In the genomic region with DNA sequence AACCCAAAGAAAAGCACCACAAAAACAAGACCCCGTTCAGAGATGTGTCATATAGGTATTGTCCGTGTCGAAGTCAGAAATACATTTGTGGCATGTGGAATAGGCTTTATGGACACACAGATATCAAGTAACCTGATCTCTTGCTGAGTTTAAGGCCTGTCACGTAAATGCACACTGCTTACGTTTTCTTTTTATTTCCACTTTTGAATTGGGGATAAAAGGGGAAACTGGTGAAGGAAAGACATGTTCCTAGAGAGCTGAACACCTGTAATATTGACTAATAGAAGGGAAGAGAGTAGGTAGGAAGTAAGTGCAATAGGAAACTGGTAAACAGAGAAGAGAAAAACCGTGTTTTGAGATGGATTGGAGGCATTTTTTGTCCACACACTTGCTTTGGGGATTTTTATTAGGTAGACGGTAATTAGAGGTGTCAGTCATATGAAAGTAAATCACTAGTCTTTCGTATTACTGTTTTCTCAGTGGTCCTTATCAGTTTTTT, we compare ENCODE assay signal across 16 cellular contexts. TPM values are rescaled to one million over a fixed set of nuclear protein-coding genes. Genes with fewer than 3 reads are reported as not detected.
DNase-seq lines count a peak whose midpoint lies in the region; ATAC-seq and TF ChIP-seq lines count a peak whose summit lies in the region.
"Had no signal": no experiment of that assay in that cellular context is flagged by ENCODE, and none has a peak within 500 bp of the region (broad histone marks: within the 10 kb centered on the region; RNA-seq: fewer than 3 reads in every experiment).

No MANE protein-coding gene starts in this region.

- no peak overlapping the region for H3K18ac ChIP-seq in mesendoderm (ENCODE audit: low read length)

- no peak overlapping the region for H2AK5ac ChIP-seq in mesendoderm (ENCODE audit: low read length)

- H3K9me3 Mint-ChIP-seq in activated T-cell treated with anti-CD3 and anti-CD28 coated beads, Interleukin-2, amount 50 U/mL, for 72 hours = no peaks in the 10 kb centered on the region
- no peaks in the 10 kb centered on the region for H3K9me3 Mint-ChIP-seq in activated naive CD8-positive, alpha-beta T cell treated with anti-CD3 and anti-CD28 coated beads, Interleukin-2, amount 10 ng/mL, durations not matched to agents 7 days and 5 days
- no peaks in the 10 kb centered on the region for H3K9me3 Mint-ChIP-seq in stimulated activated effector memory CD8-positive, alpha-beta T cell treated with anti-CD3 and anti-CD28 coated beads, Interleukin-12 subunit alpha, Interleukin-12 subunit beta, amount 100 ng/mL, for 72 hours

- H3K4me3 ChIP-seq in H7 (ENCODE audit: insufficient read depth, low read depth, low read length) (no peak overlapping the region), mesendoderm (ENCODE audit: low read length) (no peak overlapping the region)
- H3K4me3 ChIP-seq: left ventricle myocardium inferior, prostate gland had no signal

- no peak for ATAC-seq in activated T-cell treated with anti-CD3 and anti-CD28 coated beads, Interleukin-2, amount 50 U/mL, for 72 hours (replicated peaks in 1 of 2)
- ATAC-seq in activated naive CD8-positive, alpha-beta T cell treated with anti-CD3 and anti-CD28 coated beads, Interleukin-2, amount 10 ng/mL, durations not matched to agents 7 days and 5 days (ENCODE audit: low read depth) = no peak
- no peak for ATAC-seq in stimulated activated effector memory CD8-positive, alpha-beta T cell treated with anti-CD3 and anti-CD28 coated beads, Interleukin-12 subunit alpha, Interleukin-12 subunit beta, amount 100 ng/mL, for 72 hours
- no peak for ATAC-seq in HG03354 (IDR thresholded peaks at IDR 0.05; ENCODE audit: poor library complexity, severe bottlenecking, unreplicated experiment)

- H2BK5ac ChIP-seq in mesendoderm (ENCODE audit: low read length) = no peak overlapping the region

- CTCF ChIA-PET in HEK293T (lab: Yijun Ruan, JAX) = no interaction called here

- H4K5ac ChIP-seq in mesendoderm (ENCODE audit: low read length) = no peak overlapping the region

- no peaks in the 10 kb centered on the region for H3K27me3 Mint-ChIP-seq in activated T-cell treated with anti-CD3 and anti-CD28 coated beads, Interleukin-2, amount 50 U/mL, for 72 hours (ENCODE audit: low read depth)
- no peaks in the 10 kb centered on the region for H3K27me3 Mint-ChIP-seq in activated naive CD8-positive, alpha-beta T cell treated with anti-CD3 and anti-CD28 coated beads, Interleukin-2, amount 10 ng/mL, durations not matched to agents 7 days and 5 days

- no peaks in the 10 kb centered on the region for H3K36me3 Mint-ChIP-seq in activated T-cell treated with anti-CD3 and anti-CD28 coated beads, Interleukin-2, amount 50 U/mL, for 72 hours (ENCODE audit: insufficient read depth in 2 of 2)
- peaks cover 14% of the 10 kb centered on the region for H3K36me3 Mint-ChIP-seq in activated naive CD8-positive, alpha-beta T cell treated with anti-CD3 and anti-CD28 coated beads, Interleukin-2, amount 10 ng/mL, durations not matched to agents 7 days and 5 days
- peaks cover 33% of the 10 kb centered on the region for H3K36me3 Mint-ChIP-seq in stimulated activated effector memory CD8-positive, alpha-beta T cell treated with anti-CD3 and anti-CD28 coated beads, Interleukin-12 subunit alpha, Interleukin-12 subunit beta, amount 100 ng/mL, for 72 hours

- no peak overlapping the region for H2BK15ac ChIP-seq in mesendoderm (replicated peaks; ENCODE audit: low read depth)

- no peak overlapping the region for H3K27ac ChIP-seq in mesendoderm (ENCODE audit: low read depth, low read length)
- H3K27ac ChIP-seq: left ventricle myocardium inferior, prostate gland had no signal

- H3K4me1 Mint-ChIP-seq in activated T-cell treated with anti-CD3 and anti-CD28 coated beads, Interleukin-2, amount 50 U/mL, for 72 hours (ENCODE audit: low read depth) = peaks cover 95% of the 10 kb centered on the region
- peaks cover 70% of the 10 kb centered on the region for H3K4me1 Mint-ChIP-seq in activated naive CD8-positive, alpha-beta T cell treated with anti-CD3 and anti-CD28 coated beads, Interleukin-2, amount 10 ng/mL, durations not matched to agents 7 days and 5 days
- peaks cover 81% of the 10 kb centered on the region for H3K4me1 Mint-ChIP-seq in stimulated activated effector memory CD8-positive, alpha-beta T cell treated with anti-CD3 and anti-CD28 coated beads, Interleukin-12 subunit alpha, Interleukin-12 subunit beta, amount 100 ng/mL, for 72 hours

- peak overlapping the region; percentile 92 for H3K27ac Mint-ChIP-seq in activated T-cell treated with anti-CD3 and anti-CD28 coated beads, Interleukin-2, amount 50 U/mL, for 72 hours
- H3K27ac Mint-ChIP-seq in activated naive CD8-positive, alpha-beta T cell treated with anti-CD3 and anti-CD28 coated beads, Interleukin-2, amount 10 ng/mL, durations not matched to agents 7 days and 5 days = peak overlapping the region; percentile 73
- peak overlapping the region; percentile 63 for H3K27ac Mint-ChIP-seq in stimulated activated effector memory CD8-positive, alpha-beta T cell treated with anti-CD3 and anti-CD28 coated beads, Interleukin-12 subunit alpha, Interleukin-12 subunit beta, amount 100 ng/mL, for 72 hours

- H3K27me3 ChIP-seq in H7 (ENCODE audit: control insufficient read depth, insufficient read depth, low read length) (no peaks in the 10 kb centered on the region), mesendoderm (ENCODE audit: insufficient read depth, low read length, poor library complexity) (no peaks in the 10 kb centered on the region)

- H3K23ac ChIP-seq in mesendoderm (ENCODE audit: low read length) = no peak overlapping the region

- peaks cover 26% of the 10 kb centered on the region for H3K4me1 ChIP-seq in mesendoderm (ENCODE audit: control insufficient read depth, low read depth, low read length)
- H3K4me1 ChIP-seq: prostate gland had no signal

- WGBS in mesendoderm (ENCODE audit: extremely low coverage, insufficient coverage, low lambda C conversion rate) = no CpG with 5 or more reads among the region's 8 CpGs

- peak overlapping the region; percentile 61 to 83 for H3K4me3 Mint-ChIP-seq in activated T-cell treated with anti-CD3 and anti-CD28 coated beads, Interleukin-2, amount 50 U/mL, for 72 hours
- H3K4me3 Mint-ChIP-seq in activated naive CD8-positive, alpha-beta T cell treated with anti-CD3 and anti-CD28 coated beads, Interleukin-2, amount 10 ng/mL, durations not matched to agents 7 days and 5 days = peak overlapping the region; percentile 74
- peak overlapping the region; percentile 69 for H3K4me3 Mint-ChIP-seq in stimulated activated effector memory CD8-positive, alpha-beta T cell treated with anti-CD3 and anti-CD28 coated beads, Interleukin-12 subunit alpha, Interleukin-12 subunit beta, amount 100 ng/mL, for 72 hours

- no peak overlapping the region for H3K9ac ChIP-seq in mesendoderm (ENCODE audit: low read length)

- POLR2A ChIA-PET in HEK293T (lab: Yijun Ruan, JAX) = interaction anchor here (1.1 to 1.5 kb wide), 3 partner anchors 8 to 26 kb away, joined by 3 to 8 read pairs (median 4); a partner anchor contains a TSS
- POLR2A ChIA-PET in activated naive CD8-positive, alpha-beta T cell treated with anti-CD3 and anti-CD28 coated beads, Interleukin-2, amount 10 ng/mL, durations not matched to agents 7 days and 5 days (lab: Charles Lee) = interaction anchor here (0.6 to 6.9 kb wide), 5 partner anchors 8 to 1059 kb away, joined by 3 to 72 read pairs (median 4); a partner anchor contains a TSS

- no peak overlapping the region for H3K56ac ChIP-seq in mesendoderm (ENCODE audit: low read length)

- no peak for DNase-seq in activated T-cell treated with anti-CD3 and anti-CD28 coated beads, Interleukin-2, amount 50 U/mL, for 72 hours
- DNase-seq in activated T-cell treated with anti-CD3 and anti-CD28 coated beads for 4 hours = no peak
- DNase-seq in HEK293T (ENCODE audit: extremely low spot score) = no peak
- no peak for DNase-seq in activated naive CD8-positive, alpha-beta T cell treated with anti-CD3 and anti-CD28 coated beads, Interleukin-2, amount 10 ng/mL, durations not matched to agents 7 days and 5 days
- peak in 1 of 2 donors; percentile 20 for DNase-seq in stimulated activated effector memory CD8-positive, alpha-beta T cell treated with anti-CD3 and anti-CD28 coated beads, Interleukin-12 subunit alpha, Interleukin-12 subunit beta, amount 100 ng/mL, for 72 hours (ENCODE audit: low spot score in 2 of 2)
- no peak for DNase-seq in H7
- no peak for DNase-seq in mesendoderm
- DNase-seq: amniotic stem cell, GOT3, left ventricle myocardium inferior, MM.1S, NCI-H187, NCI-H510A, OCI-M1 had no signal

- no peak overlapping the region for H4K8ac ChIP-seq in mesendoderm (ENCODE audit: low read depth, low read length)

- H3K36me3 ChIP-seq in H7 (replicated peaks; ENCODE audit: control insufficient read depth, insufficient read depth, low read length) = no peaks in the 10 kb centered on the region
- H3K36me3 ChIP-seq in mesendoderm (ENCODE audit: control insufficient read depth, insufficient read depth, low read length) = no peaks in the 10 kb centered on the region
- H3K36me3 ChIP-seq: left ventricle myocardium inferior, prostate gland had no signal

- peaks cover 4% of the 10 kb centered on the region for H3K79me1 ChIP-seq in mesendoderm (ENCODE audit: low read length)

- no peak overlapping the region for H3K4ac ChIP-seq in mesendoderm (ENCODE audit: low read depth, low read length)

- H3K79me2 ChIP-seq in mesendoderm (ENCODE audit: control insufficient read depth, insufficient read depth, low read length) = peaks cover 3% of the 10 kb centered on the region

- no peak overlapping the region for H3K4me2 ChIP-seq in mesendoderm (ENCODE audit: low read length)

- H2BK120ac ChIP-seq in mesendoderm (ENCODE audit: low read depth, low read length) = no peak overlapping the region

TF ChIP-seq in HEK293T, 16 proteins besides CTCF, POLR2A, EP300 and RAD21 (continues in another document):
- TF ChIP-seq, protein P1, sequence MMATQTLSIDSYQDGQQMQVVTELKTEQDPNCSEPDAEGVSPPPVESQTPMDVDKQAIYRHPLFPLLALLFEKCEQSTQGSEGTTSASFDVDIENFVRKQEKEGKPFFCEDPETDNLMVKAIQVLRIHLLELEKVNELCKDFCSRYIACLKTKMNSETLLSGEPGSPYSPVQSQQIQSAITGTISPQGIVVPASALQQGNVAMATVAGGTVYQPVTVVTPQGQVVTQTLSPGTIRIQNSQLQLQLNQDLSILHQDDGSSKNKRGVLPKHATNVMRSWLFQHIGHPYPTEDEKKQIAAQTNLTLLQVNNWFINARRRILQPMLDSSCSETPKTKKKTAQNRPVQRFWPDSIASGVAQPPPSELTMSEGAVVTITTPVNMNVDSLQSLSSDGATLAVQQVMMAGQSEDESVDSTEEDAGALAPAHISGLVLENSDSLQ (IDR thresholded peaks at IDR 0.05) = peak; percentile 97
- peak; percentile 68 for TF ChIP-seq ZNF384 (IDR thresholded peaks at IDR 0.05)
- TF ChIP-seq CTBP1 (IDR thresholded peaks at IDR 0.05; ENCODE audit: borderline replicate concordance) = no peak; the same call in 1 of the 2 replicates
- TF ChIP-seq ARNT (IDR thresholded peaks at IDR 0.05) = peak; percentile 60; the same call in 1 of the 2 replicates

RNA-seq across cellular contexts. Expression of a gene that starts 24.9 kb away (rescaled TPM):
- 10 to 100 TPM; 32.7 to 44.4 TPM for total RNA-seq in activated T-cell treated with anti-CD3 and anti-CD28 coated beads, Interleukin-2, amount 50 U/mL, for 72 hours
- 10 to 100 TPM; 51.8 to 57.2 TPM for total RNA-seq in activated naive CD8-positive, alpha-beta T cell treated with anti-CD3 and anti-CD28 coated beads, Interleukin-2, amount 10 ng/mL, durations not matched to agents 7 days and 5 days
- 19.6 and 25.5 TPM in 2 replicates for total RNA-seq in H7 (2014; rRNA removed; shearing (Covaris generic))
- polyA plus RNA-seq in mesendoderm (2013, experiment 1 of 2) = 16.9 TPM
- polyA plus RNA-seq in mesendoderm (2013, experiment 2 of 2) = 17.2 TPM
